Comparison of ENCODE assay signal across 23 cellular contexts in the genomic region with DNA sequence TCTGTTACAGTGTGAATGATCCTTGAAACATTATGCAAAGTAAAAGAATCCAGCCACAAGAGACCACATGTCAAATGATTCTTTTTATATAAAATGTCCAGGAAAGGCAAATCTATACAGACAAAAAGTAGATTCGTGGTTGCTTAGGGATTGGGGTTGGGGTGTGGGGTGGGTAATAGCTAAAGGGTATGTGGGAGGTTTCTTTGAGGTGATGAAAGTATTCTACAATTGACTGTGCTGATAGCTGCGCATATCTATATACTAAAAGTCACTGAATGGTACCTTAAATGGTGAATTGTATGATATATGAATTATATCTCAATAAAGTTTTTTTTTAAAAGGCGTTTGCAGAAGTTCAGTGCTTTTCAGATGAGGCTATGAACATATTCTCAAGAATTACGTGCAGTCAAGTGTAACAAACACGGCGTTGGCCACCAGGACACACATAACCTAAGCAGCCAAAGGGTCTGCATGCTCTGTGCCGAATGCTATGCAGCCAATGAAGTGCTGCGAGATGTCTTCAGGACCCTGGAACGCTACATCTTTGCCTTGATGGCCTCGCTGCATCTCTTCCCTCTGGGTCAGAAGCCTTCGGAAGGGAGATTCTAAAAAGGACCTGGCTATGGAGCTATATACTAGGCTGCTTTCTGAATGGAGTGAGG.
DNase-seq lines count a peak whose midpoint lies in the region; ATAC-seq, FAIRE-seq and TF ChIP-seq lines count a peak whose summit lies in the region.
"Had no signal": no experiment of that assay in that cellular context is flagged by ENCODE, and none has a peak within 500 bp of the region (broad histone marks: within the 10 kb centered on the region; RNA-seq: fewer than 3 reads in every experiment).

No MANE protein-coding gene starts in this region.

- POLR2A ChIA-PET in K562 (lab: Yijun Ruan, JAX): no interaction called here

- BruUV-seq in K562 (replicated peaks; lab: Mats Ljungman, UMichigan): no TSS peak

- intact Hi-C loops in K562 (cut with micrococcal nuclease): no loop called here

- TF ChIP-seq EP300 in K562 (IDR thresholded peaks at IDR 0.05; ENCODE audit: low read length): no peak

- H3K9ac ChIP-seq in K562 (ENCODE audit: insufficient read depth in 1 of 2, low read depth in 2 of 2, low read length in 2 of 2): no peak overlapping the region

- in situ Hi-C loops in K562 (cut with MboI): no loop called here

- no peak for TF ChIP-seq CTCF in K562 (IDR thresholded peaks at IDR 0.05 in 2 of 3, conservative IDR thresholded peaks at IDR 0.05 in 1 of 3; ENCODE audit: insufficient read depth in 2 of 3, low read depth in 1 of 3, low read length in 3 of 3)

- TF ChIP-seq RAD21 in K562 (CRISPR knock-in tag; conservative IDR thresholded peaks at IDR 0.05 in 1 of 2, IDR thresholded peaks at IDR 0.05 in 1 of 2): no peak

- peaks cover 86% of the 10 kb centered on the region for H3K4me1 Mint-ChIP-seq in activated T-cell treated with anti-CD3 and anti-CD28 coated beads, Interleukin-2, amount 50 U/mL, for 4 hours (ENCODE audit: low read depth)
- peaks cover 71% of the 10 kb centered on the region for H3K4me1 Mint-ChIP-seq in stimulated activated effector memory CD8-positive, alpha-beta T cell treated with anti-CD3 and anti-CD28 coated beads, Interleukin-12 subunit alpha, Interleukin-12 subunit beta, amount 100 ng/mL, for 72 hours

- CTCF ChIA-PET in K562 (lab: Yijun Ruan, JAX; ENCODE audit: low intra/inter-chr PET ratio): no interaction called here

- H3K9me1 ChIP-seq in K562 (ENCODE audit: control insufficient read depth, insufficient read depth, low read length): no peaks in the 10 kb centered on the region

- peaks cover 12 to 47% of the 10 kb centered on the region in 2 experiments for H3K27me3 ChIP-seq in K562 (ENCODE audit: control insufficient read depth in 2 of 2, insufficient read depth in 2 of 2, low read length in 2 of 2)
- H3K27me3 ChIP-seq: sigmoid colon, tibial nerve had no signal

- 1% methylated on average over 11 of the region's 11 CpGs for WGBS in K562 (ENCODE audit: insufficient coverage, low coverage, missing lambda C conversion rate)

- no peaks in the 10 kb centered on the region for H3K79me2 ChIP-seq in K562 (ENCODE audit: control insufficient read depth, insufficient read depth, low read length)

- no peaks in the 10 kb centered on the region for H4K20me1 ChIP-seq in K562 (replicated peaks; ENCODE audit: control insufficient read depth, insufficient read depth, low read length)

- H3K9me3 ChIP-seq in K562 (replicated peaks; ENCODE audit: control insufficient read depth, insufficient read depth, low read depth, low read length): no peaks in the 10 kb centered on the region
- H3K9me3 ChIP-seq: MG63, sigmoid colon, tibial nerve had no signal

- H3K9me3 Mint-ChIP-seq in activated T-cell treated with anti-CD3 and anti-CD28 coated beads, Interleukin-2, amount 50 U/mL, for 4 hours: no peaks in the 10 kb centered on the region
- no peaks in the 10 kb centered on the region for H3K9me3 Mint-ChIP-seq in stimulated activated effector memory CD8-positive, alpha-beta T cell treated with anti-CD3 and anti-CD28 coated beads, Interleukin-12 subunit alpha, Interleukin-12 subunit beta, amount 100 ng/mL, for 72 hours
- H3K9me3 Mint-ChIP-seq: GM23338, neural crest cell had no signal

- H3K4me3 ChIP-seq in K562: no peak overlapping the region
- H3K4me3 ChIP-seq: cardiac muscle cell, GM23338, MG63, sigmoid colon, tibial nerve had no signal

- peak; percentile 15 to 33 for ATAC-seq in activated T-cell treated with anti-CD3 and anti-CD28 coated beads, Interleukin-2, amount 50 U/mL, for 4 hours
- ATAC-seq in K562: no peak
- peak; percentile 46 for ATAC-seq in stimulated activated effector memory CD8-positive, alpha-beta T cell treated with anti-CD3 and anti-CD28 coated beads, Interleukin-12 subunit alpha, Interleukin-12 subunit beta, amount 100 ng/mL, for 72 hours
- no peak for ATAC-seq in GM19452 (IDR thresholded peaks at IDR 0.05; ENCODE audit: unreplicated experiment)
- ATAC-seq: GM23338 had no signal

- no peak overlapping the region for H3K4me3 Mint-ChIP-seq in activated T-cell treated with anti-CD3 and anti-CD28 coated beads, Interleukin-2, amount 50 U/mL, for 4 hours
- H3K4me3 Mint-ChIP-seq in stimulated activated effector memory CD8-positive, alpha-beta T cell treated with anti-CD3 and anti-CD28 coated beads, Interleukin-12 subunit alpha, Interleukin-12 subunit beta, amount 100 ng/mL, for 72 hours: peak overlapping the region; percentile 74
- H3K4me3 Mint-ChIP-seq: GM23338, neural crest cell had no signal

- no peaks in the 10 kb centered on the region; a peak in 1 of 5 replicates for H3K4me1 ChIP-seq in K562 (replicated peaks in 1 of 2; ENCODE audit: control insufficient read depth in 2 of 2, insufficient read depth in 2 of 2, low read length in 2 of 2)
- H3K4me1 ChIP-seq: sigmoid colon had no signal

- peaks cover 7% of the 10 kb centered on the region for H3K36me3 Mint-ChIP-seq in activated T-cell treated with anti-CD3 and anti-CD28 coated beads, Interleukin-2, amount 50 U/mL, for 4 hours (ENCODE audit: insufficient read depth)
- H3K36me3 Mint-ChIP-seq in stimulated activated effector memory CD8-positive, alpha-beta T cell treated with anti-CD3 and anti-CD28 coated beads, Interleukin-12 subunit alpha, Interleukin-12 subunit beta, amount 100 ng/mL, for 72 hours: no peaks in the 10 kb centered on the region

- H3K27ac ChIP-seq in K562 (ENCODE audit: extremely low read depth, low read depth, low read length): no peak overlapping the region
- H3K27ac ChIP-seq: cardiac muscle cell, sigmoid colon, tibial nerve had no signal

- H2AFZ ChIP-seq in K562 (ENCODE audit: low read depth, low read length): no peak overlapping the region
- H2AFZ ChIP-seq: GM23338 had no signal

- H3K27me3 Mint-ChIP-seq in activated T-cell treated with anti-CD3 and anti-CD28 coated beads, Interleukin-2, amount 50 U/mL, for 4 hours (ENCODE audit: low read depth): no peaks in the 10 kb centered on the region

- no peak for TF ChIP-seq POLR2A in K562 (conservative IDR thresholded peaks at IDR 0.05)

- no peak overlapping the region for H3K27ac Mint-ChIP-seq in stimulated activated effector memory CD8-positive, alpha-beta T cell treated with anti-CD3 and anti-CD28 coated beads, Interleukin-12 subunit alpha, Interleukin-12 subunit beta, amount 100 ng/mL, for 72 hours
- H3K27ac Mint-ChIP-seq: GM23338 had no signal

- no peaks in the 10 kb centered on the region for H3K36me3 ChIP-seq in K562 (ENCODE audit: control insufficient read depth, insufficient read depth, low read length)
- H3K36me3 ChIP-seq: cardiac muscle cell, MG63, sigmoid colon, tibial nerve had no signal

- no peak for DNase-seq in activated T-cell treated with anti-CD3 and anti-CD28 coated beads, Interleukin-2, amount 50 U/mL, for 4 hours
- DNase-seq in activated T-cell treated with anti-CD3 and anti-CD28 coated beads, Interleukin-2, amount 50 U/mL, for 1 hour: no peak
- DNase-seq in SHP77 (lab: John Stamatoyannopoulos, UW) (peak; percentile 54 to 72), K562 (ENCODE audit: extremely low read depth in 1 of 4, low spot score in 3 of 4) (no peak), GM19240 (ENCODE audit: insufficient read length, low spot score) (no peak), NCI-H446 treated with DMSO at 0.1 percent for 48 hours (lab: John Stamatoyannopoulos, UW) (no peak)
- no peak for DNase-seq in stimulated activated effector memory CD8-positive, alpha-beta T cell treated with anti-CD3 and anti-CD28 coated beads, Interleukin-12 subunit alpha, Interleukin-12 subunit beta, amount 100 ng/mL, for 72 hours (ENCODE audit: low spot score in 2 of 2)
- DNase-seq: activated CD4-positive, CD25-positive, alpha-beta regulatory T cell treated with anti-CD3 and anti-CD28 coated beads, Interleukin-2, amount 50 U/mL, for 72 hours; activated gamma-delta T cell; anterior cingulate cortex; C1 segment of cervical spinal cord; dermis blood vessel endothelial cell; GDM1; kidney; MG63; NCI-H82; sigmoid colon had no signal

- no peak overlapping the region for H3K4me2 ChIP-seq in K562 (ENCODE audit: insufficient read depth, low read length)
- H3K4me2 ChIP-seq: GM23338 had no signal

- no peak for FAIRE-seq in K562 (lab: Jason Lieb, UNC)
- FAIRE-seq: D721Med, kidney had no signal

Comparison
In these comparisons a context has a peak if more than half of its experiments do, and no peak if none do; other contexts are left out.
1. ATAC-seq: peak in activated T-cell treated with anti-CD3 and anti-CD28 coated beads, Interleukin-2, amount 50 U/mL, for 4 hours (2 of 2) and stimulated activated effector memory CD8-positive, alpha-beta T cell treated with anti-CD3 and anti-CD28 coated beads, Interleukin-12 subunit alpha, Interleukin-12 subunit beta, amount 100 ng/mL, for 72 hours (single experiment); none in K562 (single experiment) and GM19452 (single experiment).
2. DNase-seq: peak in SHP77 (2 of 2); none in activated T-cell treated with anti-CD3 and anti-CD28 coated beads, Interleukin-2, amount 50 U/mL, for 4 hours (single experiment), activated T-cell treated with anti-CD3 and anti-CD28 coated beads, Interleukin-2, amount 50 U/mL, for 1 hour (single experiment), K562 (0 of 4), stimulated activated effector memory CD8-positive, alpha-beta T cell treated with anti-CD3 and anti-CD28 coated beads, Interleukin-12 subunit alpha, Interleukin-12 subunit beta, amount 100 ng/mL, for 72 hours (0 of 2), GM19240 (single experiment) and NCI-H446 treated with DMSO at 0.1 percent for 48 hours (single experiment).